Comparison of ENCODE assay signal across 22 cellular contexts in genomic region chr13:110922506-110922905, GRCh38.
"Had no signal": no experiment of that assay in that cellular context is flagged by ENCODE, and none has a peak within 500 bp of the region (broad histone marks: within the 10 kb centered on the region; RNA-seq: fewer than 3 reads in every experiment).

No MANE protein-coding gene starts in this region.

- H3K9me3 Mint-ChIP-seq: natural killer cell treated with Interleukin-12 subunit alpha and Interleukin-12 subunit beta and Interleukin-15 and Interleukin-18, amount 100 ng/mL, for 72 hours; neural progenitor cell; stimulated activated memory B cell treated with anti-CD40 and anti-IgM and Interleukin-4, amounts not matched to agents 10 μg/mL and 1 μg/mL and 100 μg/mL, for 72 hours; type B pancreatic cell had no signal

- ATAC-seq: heart right ventricle; natural killer cell treated with Interleukin-12 subunit alpha and Interleukin-12 subunit beta and Interleukin-15 and Interleukin-18, amount 100 ng/mL, for 72 hours; sciatic nerve; stimulated activated memory B cell treated with anti-CD40 and anti-IgM and Interleukin-4, amounts not matched to agents 10 μg/mL and 1 μg/mL and 100 μg/mL, for 72 hours had no signal

- H3K4me1 ChIP-seq: parathyroid adenoma, stomach had no signal

- H3K4me3 Mint-ChIP-seq: natural killer cell treated with Interleukin-12 subunit alpha and Interleukin-12 subunit beta and Interleukin-15 and Interleukin-18, amount 100 ng/mL, for 72 hours; neural progenitor cell; stimulated activated memory B cell treated with anti-CD40 and anti-IgM and Interleukin-4, amounts not matched to agents 10 μg/mL and 1 μg/mL and 100 μg/mL, for 72 hours; type B pancreatic cell had no signal

- H3K27me3 Mint-ChIP-seq: stimulated activated memory B cell treated with anti-CD40 and anti-IgM and Interleukin-4, amounts not matched to agents 10 μg/mL and 1 μg/mL and 100 μg/mL, for 72 hours had no signal

- H3K36me3 ChIP-seq: heart right ventricle, left ventricle myocardium inferior, neural progenitor cell, prostate gland, spleen, stomach had no signal

- H3K4me3 ChIP-seq: coronary artery, heart right ventricle, left ventricle myocardium inferior, lung, neural progenitor cell, prostate gland, spleen, stomach had no signal

- H2AFZ ChIP-seq: parathyroid adenoma had no signal

- H3K9me3 ChIP-seq: heart right ventricle, left ventricle myocardium inferior, prostate gland, spleen, stomach had no signal

- H3K27me3 ChIP-seq: heart right ventricle, neural progenitor cell had no signal

- H3K27ac Mint-ChIP-seq: natural killer cell treated with Interleukin-12 subunit alpha and Interleukin-12 subunit beta and Interleukin-15 and Interleukin-18, amount 100 ng/mL, for 72 hours; neural progenitor cell; type B pancreatic cell had no signal

- H3K27ac ChIP-seq: coronary artery, neural progenitor cell, parathyroid adenoma, prostate gland, spleen, stomach had no signal

- H3K9ac ChIP-seq: neural progenitor cell, parathyroid adenoma had no signal

- H3K79me2 ChIP-seq: parathyroid adenoma had no signal

- H3K4me2 ChIP-seq: neural progenitor cell had no signal

- DNase-seq: effector CD4-positive, alpha-beta T cell; heart right ventricle; left ventricle myocardium inferior; mesenchymal stem cell; midbrain; occipital lobe; retina; spleen; stimulated activated CD4-positive, alpha-beta T cell treated with anti-CD3 and anti-CD28 coated beads, Interleukin-15, amount 100 ng/mL, for 24 hours; stimulated activated CD4-positive, alpha-beta T cell treated with anti-CD3 and anti-CD28 coated beads, Interleukin-1b, Interleukin-23, amount 100 ng/mL, for 48 hours; stimulated activated CD4-positive, alpha-beta T cell treated with anti-CD3 and anti-CD28 coated beads, Interleukin-4, amount 100 ng/mL, for 24 hours; stomach; substantia nigra had no signal

- H3K36me3 Mint-ChIP-seq: natural killer cell treated with Interleukin-12 subunit alpha and Interleukin-12 subunit beta and Interleukin-15 and Interleukin-18, amount 100 ng/mL, for 72 hours; neural progenitor cell; stimulated activated memory B cell treated with anti-CD40 and anti-IgM and Interleukin-4, amounts not matched to agents 10 μg/mL and 1 μg/mL and 100 μg/mL, for 72 hours; type B pancreatic cell had no signal
